16 cellular contexts compared by ENCODE assay signal in the genomic region with DNA sequence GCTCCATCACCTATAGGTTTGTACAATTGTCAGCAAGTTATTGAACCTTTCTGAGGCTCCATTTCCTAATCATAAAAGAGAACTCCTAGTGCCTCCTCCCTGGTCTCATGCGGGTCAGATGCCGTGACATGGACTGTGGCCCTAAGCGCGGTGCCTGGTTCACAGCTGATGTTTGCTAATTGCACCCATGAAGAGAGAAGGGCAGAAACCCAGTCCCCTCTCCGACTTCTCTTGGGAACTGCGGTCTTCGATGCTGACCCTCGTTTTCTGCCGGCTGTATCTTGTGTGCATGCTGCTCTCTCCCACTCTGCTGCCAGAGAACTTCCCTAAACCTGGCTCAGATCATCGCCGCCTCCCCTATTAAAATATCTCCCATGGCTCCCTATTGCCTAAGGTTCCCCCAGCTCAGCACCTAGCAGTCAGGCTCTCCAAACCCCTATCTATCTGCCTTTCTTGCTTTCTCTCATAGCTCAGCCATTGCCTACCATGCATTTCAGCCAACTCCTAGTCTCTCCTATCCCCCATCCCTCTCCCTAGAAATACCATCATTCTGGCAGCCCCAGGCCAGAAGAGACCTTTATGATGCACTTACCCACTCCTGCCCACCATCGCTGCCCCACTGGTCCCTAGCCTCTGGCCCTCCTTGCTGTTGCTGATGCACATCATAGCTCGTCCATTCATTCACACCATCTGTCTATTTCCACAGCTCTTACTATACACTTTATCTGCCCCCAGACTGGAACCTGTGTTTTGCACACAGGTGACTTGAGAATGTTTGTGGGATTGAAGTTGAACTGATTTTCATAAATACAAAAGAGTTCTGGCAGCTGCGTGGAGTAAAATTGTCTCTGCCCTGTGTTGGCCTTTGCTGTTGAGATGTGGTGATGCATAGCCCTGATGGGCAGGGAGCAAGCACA. TPM values are rescaled to one million over a fixed set of nuclear protein-coding genes. Genes with fewer than 3 reads are reported as not detected.
A peak's percentile ranks its signal among the peaks of the same experiment; 100 is the strongest.
DNase-seq lines count a peak whose midpoint lies in the region; ATAC-seq and TF ChIP-seq lines count a peak whose summit lies in the region.
"Had no signal": no experiment of that assay in that cellular context is flagged by ENCODE, and none has a peak within 500 bp of the region (broad histone marks: within the 10 kb centered on the region; RNA-seq: fewer than 3 reads in every experiment).

No MANE protein-coding gene starts in this region.

- H3K27me3 ChIP-seq in CD4-positive, CD25-positive, alpha-beta regulatory T cell (ENCODE audit: control insufficient read depth, insufficient read depth, low read length), result no peaks in the 10 kb centered on the region
- no peaks in the 10 kb centered on the region for H3K27me3 ChIP-seq in lower lobe of right lung (ENCODE audit: low read depth)
- no peaks in the 10 kb centered on the region for H3K27me3 ChIP-seq in gastroesophageal sphincter
- H3K27me3 ChIP-seq: BLaER1 treated with 17β-estradiol and CSF1 and Interleukin-3, amounts not matched to agents 10 nM and 100 nM; breast epithelium; pancreas; thyroid gland had no signal

- H3K36me3 ChIP-seq in CD4-positive, CD25-positive, alpha-beta regulatory T cell (ENCODE audit: control insufficient read depth, insufficient read depth, low read length), result peaks cover 59% of the 10 kb centered on the region
- H3K36me3 ChIP-seq in lower lobe of right lung (peaks cover 10% of the 10 kb centered on the region), gastroesophageal sphincter (no peaks in the 10 kb centered on the region)
- H3K36me3 ChIP-seq: breast epithelium, pancreas, thyroid gland had no signal

- peak overlapping the region; percentile 34 for H3K4me3 ChIP-seq in CD4-positive, CD25-positive, alpha-beta regulatory T cell (ENCODE audit: low read depth, low read length)
- no peak overlapping the region for H3K4me3 ChIP-seq in lower lobe of right lung
- no peak overlapping the region for H3K4me3 ChIP-seq in gastroesophageal sphincter
- H3K4me3 ChIP-seq: BLaER1 treated with 17β-estradiol and CSF1 and Interleukin-3, amounts not matched to agents 10 nM and 100 nM; breast epithelium; pancreas; thyroid gland had no signal

- H3K27ac Mint-ChIP-seq in CD4-positive, CD25-positive, alpha-beta regulatory T cell, result peak overlapping the region; percentile 34 to 90 (median 69)
- H3K27ac Mint-ChIP-seq in activated T-helper 17 cell treated with anti-CD3 and anti-CD28 coated beads, Interleukin-2, amount 50 U/mL, for 72 hours, result peak overlapping the region; percentile 20
- H3K27ac Mint-ChIP-seq in naive thymus-derived CD8-positive, alpha-beta T cell, result peak overlapping the region; percentile 72 to 100 (median 86)

- intact Hi-C loops in lower lobe of right lung (cut with DNase I), result no loop called here

- no peak for DNase-seq in CD4-positive, CD25-positive, alpha-beta regulatory T cell
- DNase-seq in D341Med (ENCODE audit: low spot score) (peak; percentile 8), lower lobe of right lung (no peak)
- no peak for DNase-seq in naive thymus-derived CD8-positive, alpha-beta T cell
- DNase-seq: activated effector memory CD4-positive, alpha-beta T cell treated with Interleukin-2 at 50 U/mL for 16 hours; midbrain; NCI-H1105 treated with DMSO at 0.1 percent for 48 hours; NCI-H226; thyroid gland had no signal

- no peak overlapping the region for H3K27ac ChIP-seq in CD4-positive, CD25-positive, alpha-beta regulatory T cell (ENCODE audit: insufficient read depth, low read length, poor library complexity, severe bottlenecking)
- H3K27ac ChIP-seq in lower lobe of right lung, result no peak overlapping the region
- no peak overlapping the region for H3K27ac ChIP-seq in gastroesophageal sphincter
- H3K27ac ChIP-seq: BLaER1 treated with 17β-estradiol and CSF1 and Interleukin-3, amounts not matched to agents 10 nM and 100 nM; breast epithelium; pancreas; thyroid gland; VCaP had no signal

- TF ChIP-seq POLR2A in gastroesophageal sphincter (IDR thresholded peaks at IDR 0.05), result no peak

- no peak for TF ChIP-seq EP300 in gastroesophageal sphincter (IDR thresholded peaks at IDR 0.05)

- no peak for ATAC-seq in CD4-positive, CD25-positive, alpha-beta regulatory T cell (ENCODE audit: low read depth in 2 of 2)
- ATAC-seq in activated T-helper 17 cell treated with anti-CD3 and anti-CD28 coated beads, Interleukin-2, amount 50 U/mL, for 72 hours (replicated peaks), result no peak
- no peak for ATAC-seq in naive thymus-derived CD8-positive, alpha-beta T cell
- ATAC-seq in lower lobe of right lung, result no peak
- ATAC-seq in GM18909 (IDR thresholded peaks at IDR 0.05; ENCODE audit: poor library complexity, unreplicated experiment), result no peak
- no peak for ATAC-seq in gastroesophageal sphincter
- ATAC-seq: pancreas had no signal

- H3K9me3 ChIP-seq in CD4-positive, CD25-positive, alpha-beta regulatory T cell (ENCODE audit: control insufficient read depth in 2 of 2, low read length in 2 of 2), result no peaks in the 10 kb centered on the region
- H3K9me3 ChIP-seq in lower lobe of right lung, result no peaks in the 10 kb centered on the region
- H3K9me3 ChIP-seq in gastroesophageal sphincter, result no peaks in the 10 kb centered on the region
- H3K9me3 ChIP-seq: BLaER1 treated with 17β-estradiol and CSF1 and Interleukin-3, amounts not matched to agents 10 nM and 100 nM; breast epithelium; pancreas; thyroid gland had no signal

- H3K4me1 Mint-ChIP-seq in CD4-positive, CD25-positive, alpha-beta regulatory T cell, result peaks cover 21 to 94% (median 63%) of the 10 kb centered on the region in 4 donors
- H3K4me1 Mint-ChIP-seq in activated T-helper 17 cell treated with anti-CD3 and anti-CD28 coated beads, Interleukin-2, amount 50 U/mL, for 72 hours, result peaks cover 51% of the 10 kb centered on the region
- peaks cover 48 to 94% (median 85%) of the 10 kb centered on the region in 4 donors for H3K4me1 Mint-ChIP-seq in naive thymus-derived CD8-positive, alpha-beta T cell

- peaks cover 92% of the 10 kb centered on the region for H3K4me1 ChIP-seq in CD4-positive, CD25-positive, alpha-beta regulatory T cell (ENCODE audit: control insufficient read depth, insufficient read depth, low read length, poor library complexity, severe bottlenecking)
- H3K4me1 ChIP-seq in lower lobe of right lung (peaks cover 55% of the 10 kb centered on the region), gastroesophageal sphincter (peaks cover 0 to 23% (median 0%) of the 10 kb centered on the region in 3 donors)

- TF ChIP-seq CTCF in lower lobe of right lung (IDR thresholded peaks at IDR 0.05), result no peak
- no peak for TF ChIP-seq CTCF in gastroesophageal sphincter (IDR thresholded peaks at IDR 0.05)

- peaks cover 51% of the 10 kb centered on the region for H3K36me3 Mint-ChIP-seq in CD4-positive, CD25-positive, alpha-beta regulatory T cell
- H3K36me3 Mint-ChIP-seq in activated T-helper 17 cell treated with anti-CD3 and anti-CD28 coated beads, Interleukin-2, amount 50 U/mL, for 72 hours (ENCODE audit: low read depth), result peaks cover 60% of the 10 kb centered on the region
- peaks cover under 1 to 55% (median 10%) of the 10 kb centered on the region in 3 donors for H3K36me3 Mint-ChIP-seq in naive thymus-derived CD8-positive, alpha-beta T cell

- POLR2A ChIA-PET in naive thymus-derived CD8-positive, alpha-beta T cell (lab: Charles Lee), result interaction anchor here (0.6 to 8.4 kb wide), 4 partner anchors 11 to 20 kb away, joined by 3 to 80 read pairs (median 4); no protein-coding TSS in a partner anchor

- no peaks in the 10 kb centered on the region for H3K9me3 Mint-ChIP-seq in CD4-positive, CD25-positive, alpha-beta regulatory T cell
- H3K9me3 Mint-ChIP-seq in activated T-helper 17 cell treated with anti-CD3 and anti-CD28 coated beads, Interleukin-2, amount 50 U/mL, for 72 hours, result no peaks in the 10 kb centered on the region
- H3K9me3 Mint-ChIP-seq in naive thymus-derived CD8-positive, alpha-beta T cell, result no peaks in the 10 kb centered on the region

- H3K4me3 Mint-ChIP-seq in CD4-positive, CD25-positive, alpha-beta regulatory T cell, result peak overlapping the region; percentile 1 to 71 (median 19)
- H3K4me3 Mint-ChIP-seq in activated T-helper 17 cell treated with anti-CD3 and anti-CD28 coated beads, Interleukin-2, amount 50 U/mL, for 72 hours, result no peak overlapping the region
- peak overlapping the region in 8 of 10 donors; percentile 0 to 65 (median 28) for H3K4me3 Mint-ChIP-seq in naive thymus-derived CD8-positive, alpha-beta T cell

- H3K27me3 Mint-ChIP-seq in CD4-positive, CD25-positive, alpha-beta regulatory T cell, result no peaks in the 10 kb centered on the region
- H3K27me3 Mint-ChIP-seq in activated T-helper 17 cell treated with anti-CD3 and anti-CD28 coated beads, Interleukin-2, amount 50 U/mL, for 72 hours, result no peaks in the 10 kb centered on the region
- H3K27me3 Mint-ChIP-seq in naive thymus-derived CD8-positive, alpha-beta T cell, result no peaks in the 10 kb centered on the region

- 83 to 94% methylated on average over 3 to 14 of the region's 14 CpGs for WGBS in gastroesophageal sphincter (ENCODE audit: low coverage in 1 of 2), 2 donors

RNA-seq across cellular contexts. Expression of a gene that starts 6.6 kb away (rescaled TPM):
- 257 TPM for total RNA-seq in CD4-positive, CD25-positive, alpha-beta regulatory T cell
- polyA plus RNA-seq in CD4-positive, CD25-positive, alpha-beta regulatory T cell, result 100 to 1,000 TPM; 724 to 832 (median 792) TPM
- total RNA-seq in activated T-helper 17 cell treated with anti-CD3 and anti-CD28 coated beads, Interleukin-2, amount 50 U/mL, for 72 hours, result 10 to 100 TPM; 34.9 to 89.7 TPM
- total RNA-seq in naive thymus-derived CD8-positive, alpha-beta T cell, result 100 to 1,000 TPM; 142 to 143 TPM
- 100 to 1,000 TPM; 422 to 562 (median 537) TPM for polyA plus RNA-seq in naive thymus-derived CD8-positive, alpha-beta T cell
- total RNA-seq in lower lobe of right lung (32.0 TPM), gastroesophageal sphincter (1 to 10 TPM; 2.5 to 8.7 (median 5.9) TPM)

RNA-seq across cellular contexts. Expression of a gene that starts 24.3 kb away (rescaled TPM):
- 52.4 TPM for total RNA-seq in CD4-positive, CD25-positive, alpha-beta regulatory T cell
- 10 to 100 TPM; 28.7 to 37.7 (median 35.4) TPM for polyA plus RNA-seq in CD4-positive, CD25-positive, alpha-beta regulatory T cell
- 10 to 100 TPM; 43.6 to 53.8 TPM for total RNA-seq in activated T-helper 17 cell treated with anti-CD3 and anti-CD28 coated beads, Interleukin-2, amount 50 U/mL, for 72 hours
- total RNA-seq in naive thymus-derived CD8-positive, alpha-beta T cell, result 10 to 100 TPM; 49.6 to 51.6 TPM
- polyA plus RNA-seq in naive thymus-derived CD8-positive, alpha-beta T cell, result 10 to 100 TPM; 18.0 to 32.9 (median 25.7) TPM
- 23.8 TPM for total RNA-seq in lower lobe of right lung
- total RNA-seq in gastroesophageal sphincter, result 10 to 100 TPM; 11.0 to 23.4 (median 18.1) TPM

Comparison
In these comparisons a context has a peak if more than half of its experiments do, and no peak if none do; other contexts are left out.
1. H3K27ac Mint-ChIP-seq: peak in every context shown above with its lines; median percentile 86 in naive thymus-derived CD8-positive, alpha-beta T cell; 69 in CD4-positive, CD25-positive, alpha-beta regulatory T cell; 20 in activated T-helper 17 cell treated with anti-CD3 and anti-CD28 coated beads, Interleukin-2, amount 50 U/mL, for 72 hours.